In the genomic region with DNA sequence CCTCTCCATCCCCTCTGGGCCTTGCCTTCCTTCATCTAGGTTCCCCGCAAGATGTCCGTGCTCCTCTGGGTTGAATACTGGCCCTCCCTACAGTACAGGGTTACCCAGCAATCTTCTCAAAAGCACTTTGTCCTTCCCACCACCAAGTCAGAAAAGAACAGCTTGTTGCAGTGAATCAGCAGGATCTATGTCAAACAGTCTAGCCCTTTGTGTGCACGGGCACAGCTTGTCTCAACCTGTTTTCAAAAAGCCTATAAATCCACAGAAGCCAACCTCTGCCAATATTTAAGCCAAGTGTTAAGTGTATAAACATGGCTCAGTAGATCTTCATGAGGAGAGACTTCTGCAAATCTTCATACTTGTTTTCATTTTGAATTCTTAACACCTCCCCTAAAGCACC, we compare ENCODE assay signal across 17 cellular contexts. TPM values are rescaled to one million over a fixed set of nuclear protein-coding genes. Genes with fewer than 3 reads are reported as not detected.
DNase-seq lines count a peak whose midpoint lies in the region; ATAC-seq and TF ChIP-seq lines count a peak whose summit lies in the region.
"Had no signal": no experiment of that assay in that cellular context is flagged by ENCODE, and none has a peak within 500 bp of the region (broad histone marks: within the 10 kb centered on the region; RNA-seq: fewer than 3 reads in every experiment).

No MANE protein-coding gene starts in this region.

- no peak overlapping the region for H3K4ac ChIP-seq in IMR-90 (ENCODE audit: low read depth, low read length)

- peak overlapping the region; percentile 50; the same call in 1 of the 2 replicates for H4K5ac ChIP-seq in IMR-90 (ENCODE audit: low read depth, low read length)

- H3K27ac ChIP-seq in IMR-90 (ENCODE audit: insufficient read depth, low read length) (no peak overlapping the region), RWPE2 (ENCODE audit: poor library complexity, severe bottlenecking) (peak overlapping the region; percentile 59)
- H3K27ac ChIP-seq: left ventricle myocardium inferior had no signal

- no peak for TF ChIP-seq RAD21 in IMR-90 (IDR thresholded peaks at IDR 0.05; ENCODE audit: low read length)

- no peak overlapping the region for H3K23ac ChIP-seq in IMR-90 (ENCODE audit: low read depth, low read length)

- H3K4me3 ChIP-seq in IMR-90 (ENCODE audit: insufficient read depth, low read depth, low read length) (no peak overlapping the region), RWPE2 (ENCODE audit: severe bottlenecking) (no peak overlapping the region)
- H3K4me3 ChIP-seq: left ventricle myocardium inferior had no signal

- H3K56ac ChIP-seq in IMR-90 (ENCODE audit: extremely low read depth, insufficient read depth, low read length): no peak overlapping the region

- no peak overlapping the region for H3K14ac ChIP-seq in IMR-90 (replicated peaks; ENCODE audit: low read depth, low read length)

- H3K9me3 ChIP-seq in IMR-90 (ENCODE audit: control insufficient read depth, insufficient read depth, low read length): no peaks in the 10 kb centered on the region
- H3K9me3 ChIP-seq in RWPE2 (ENCODE audit: severe bottlenecking): no peaks in the 10 kb centered on the region
- H3K9me3 ChIP-seq: left ventricle myocardium inferior had no signal

- peaks cover 19% of the 10 kb centered on the region; the same call in 1 of the 2 replicates for H3K9me1 ChIP-seq in IMR-90 (ENCODE audit: insufficient read depth, low read length)

- no peak overlapping the region for H2BK20ac ChIP-seq in IMR-90 (ENCODE audit: low read depth, low read length)

- no peak overlapping the region for H2BK120ac ChIP-seq in IMR-90 (ENCODE audit: low read depth, low read length)

- no peak for TF ChIP-seq POLR2A in IMR-90 (IDR thresholded peaks at IDR 0.05; ENCODE audit: low read depth, low read length)

- H2BK15ac ChIP-seq in IMR-90 (ENCODE audit: low read depth, low read length): no peak overlapping the region

- no peak overlapping the region for H2AFZ ChIP-seq in IMR-90 (replicated peaks; ENCODE audit: low read length, poor library complexity)

- no peaks in the 10 kb centered on the region for H4K20me1 ChIP-seq in IMR-90 (ENCODE audit: insufficient read depth, low read length)

- H3K79me1 ChIP-seq in IMR-90 (ENCODE audit: low read depth in 1 of 2, low read length in 2 of 2): no peaks in the 10 kb centered on the region

- no peak overlapping the region for H2AK5ac ChIP-seq in IMR-90 (ENCODE audit: low read depth, low read length)

- H4K8ac ChIP-seq in IMR-90 (ENCODE audit: low read depth in 2 of 2, low read length in 2 of 2): no peak overlapping the region

- H2AK9ac ChIP-seq in IMR-90 (replicated peaks; ENCODE audit: low read depth, low read length, poor library complexity): no peak overlapping the region

- H3K36me3 ChIP-seq in IMR-90 (ENCODE audit: control insufficient read depth, insufficient read depth, low read length) (no peaks in the 10 kb centered on the region), RWPE2 (ENCODE audit: low read depth) (no peaks in the 10 kb centered on the region)
- H3K36me3 ChIP-seq: left ventricle myocardium inferior had no signal

- CTCF ChIA-PET in IMR-90 (lab: Yijun Ruan, JAX): interaction anchor here (0.6 to 1.2 kb wide), 2 partner anchors 11 to 333 kb away, joined by 3 read pairs; no protein-coding TSS in a partner anchor

- H3K4me2 ChIP-seq in IMR-90 (ENCODE audit: low read depth, low read length): no peak overlapping the region

- DNase-seq in DMS 273 (lab: John Stamatoyannopoulos, UW; ENCODE audit: unreplicated experiment): peak; percentile 93
- DNase-seq in IMR-90: no peak
- no peak for DNase-seq in RWPE2 (ENCODE audit: low spot score)
- no peak for DNase-seq in left colon
- no peak for DNase-seq in activated T-cell treated with anti-CD3 and anti-CD28 coated beads, Interleukin-2, amount 50 U/mL, for 48 hours
- DNase-seq in NCI-H748 (lab: John Stamatoyannopoulos, UW; ENCODE audit: unreplicated experiment): no peak
- DNase-seq: activated CD4-positive, alpha-beta T cell treated with anti-CD3 and anti-CD28 coated beads, Interleukin-2, amount 50 U/mL, for 4 hours; activated T-cell treated with anti-CD3 and anti-CD28 coated beads, Interleukin-2, amount 50 U/mL, for 72 hours; effector CD4-positive, alpha-beta T cell; left ventricle myocardium inferior; naive B cell; NCI-H1436 treated with DMSO at 0.1 percent for 48 hours; Right ventricle myocardium superior; T-helper 9 cell had no signal

- dilution Hi-C loops in IMR-90 (cut with HindIII; ENCODE audit: low sequenced_read_pairs, unreplicated experiment): no loop called here

- in situ Hi-C loops in IMR-90 (cut with MboI; ENCODE audit: low sequenced_read_pairs): no loop called here

- H3K4me1 ChIP-seq in IMR-90 (ENCODE audit: control insufficient read depth, insufficient read depth, low read length) (peaks cover 4% of the 10 kb centered on the region; the same call in 1 of the 2 replicates), RWPE2 (ENCODE audit: insufficient read depth, poor library complexity, severe bottlenecking) (peaks cover 12% of the 10 kb centered on the region)

- no peak for TF ChIP-seq CTCF in IMR-90 (conservative IDR thresholded peaks at IDR 0.05; ENCODE audit: low read depth, low read length)
- TF ChIP-seq CTCF in RWPE2 (IDR thresholded peaks at IDR 0.05; ENCODE audit: poor library complexity, severe bottlenecking): no peak

- no peak overlapping the region for H3K9ac ChIP-seq in IMR-90 (ENCODE audit: low read depth, low read length)

- H3K27me3 ChIP-seq in IMR-90 (ENCODE audit: control insufficient read depth, insufficient read depth, low read length) (no peaks in the 10 kb centered on the region), RWPE2 (ENCODE audit: insufficient read depth, poor library complexity, severe bottlenecking) (no peaks in the 10 kb centered on the region)

- no peak overlapping the region for H3K18ac ChIP-seq in IMR-90 (ENCODE audit: low read depth, low read length)

- 100% methylated on average over 2 of the region's 3 CpGs; no CpG with 5 or more reads in 1 of the 2 experiments for WGBS in IMR-90 (ENCODE audit: extremely low coverage in 2 of 2, insufficient read length in 1 of 2), 2 experiments

- intact Hi-C loops in IMR-90 (cut with micrococcal nuclease) (no loop called here), left colon (cut with DNase I, micrococcal nuclease) (no loop called here)

- POLR2A ChIA-PET in IMR-90 (lab: Charles Lee; ENCODE audit: unreplicated experiment): no interaction called here

- peak; percentile 35; the same call in 1 of the 2 replicates for ATAC-seq in IMR-90 (ENCODE audit: low read depth)
- ATAC-seq in RWPE2 (ENCODE audit: low read depth): peak; percentile 97
- ATAC-seq in left colon: peak; percentile 27
- ATAC-seq in HG03520 (IDR thresholded peaks at IDR 0.05; ENCODE audit: unreplicated experiment): no peak
- no peak for ATAC-seq in GM21576 (IDR thresholded peaks at IDR 0.05; ENCODE audit: unreplicated experiment)
- ATAC-seq: activated T-cell treated with anti-CD3 and anti-CD28 coated beads, Interleukin-2, amount 50 U/mL, for 72 hours; HCT116 had no signal

- BruUV-seq in IMR-90 (replicated peaks; lab: Mats Ljungman, UMichigan): no TSS peak

- no peak overlapping the region for H2BK5ac ChIP-seq in IMR-90 (ENCODE audit: low read depth, low read length, poor library complexity, severe bottlenecking)

- no peak overlapping the region for H4K91ac ChIP-seq in IMR-90 (ENCODE audit: insufficient read depth, low read depth, low read length)

TF ChIP-seq in IMR-90, 13 proteins besides CTCF, POLR2A, EP300 and RAD21:
- no peak for TF ChIP-seq RCOR1 (IDR thresholded peaks at IDR 0.05; ENCODE audit: insufficient replicate concordance, low read length)
- TF ChIP-seq, protein P1, sequence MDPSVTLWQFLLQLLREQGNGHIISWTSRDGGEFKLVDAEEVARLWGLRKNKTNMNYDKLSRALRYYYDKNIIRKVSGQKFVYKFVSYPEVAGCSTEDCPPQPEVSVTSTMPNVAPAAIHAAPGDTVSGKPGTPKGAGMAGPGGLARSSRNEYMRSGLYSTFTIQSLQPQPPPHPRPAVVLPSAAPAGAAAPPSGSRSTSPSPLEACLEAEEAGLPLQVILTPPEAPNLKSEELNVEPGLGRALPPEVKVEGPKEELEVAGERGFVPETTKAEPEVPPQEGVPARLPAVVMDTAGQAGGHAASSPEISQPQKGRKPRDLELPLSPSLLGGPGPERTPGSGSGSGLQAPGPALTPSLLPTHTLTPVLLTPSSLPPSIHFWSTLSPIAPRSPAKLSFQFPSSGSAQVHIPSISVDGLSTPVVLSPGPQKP (IDR thresholded peaks at IDR 0.05; ENCODE audit: borderline replicate concordance, low read depth, low read length): no peak
- no peak for TF ChIP-seq BHLHE40 (IDR thresholded peaks at IDR 0.05; ENCODE audit: low read depth, low read length)
- no peak for TF ChIP-seq FOS (IDR thresholded peaks at IDR 0.05; ENCODE audit: low read depth, low read length)
- TF ChIP-seq CEBPB (IDR thresholded peaks at IDR 0.05; ENCODE audit: low read depth, low read length): no peak
- no peak for TF ChIP-seq MXI1 (IDR thresholded peaks at IDR 0.05; ENCODE audit: borderline replicate concordance, low read depth, low read length)
- TF ChIP-seq, protein P2, sequence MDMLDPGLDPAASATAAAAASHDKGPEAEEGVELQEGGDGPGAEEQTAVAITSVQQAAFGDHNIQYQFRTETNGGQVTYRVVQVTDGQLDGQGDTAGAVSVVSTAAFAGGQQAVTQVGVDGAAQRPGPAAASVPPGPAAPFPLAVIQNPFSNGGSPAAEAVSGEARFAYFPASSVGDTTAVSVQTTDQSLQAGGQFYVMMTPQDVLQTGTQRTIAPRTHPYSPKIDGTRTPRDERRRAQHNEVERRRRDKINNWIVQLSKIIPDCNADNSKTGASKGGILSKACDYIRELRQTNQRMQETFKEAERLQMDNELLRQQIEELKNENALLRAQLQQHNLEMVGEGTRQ (IDR thresholded peaks at IDR 0.05; ENCODE audit: low read depth, low read length): no peak
- no peak for TF ChIP-seq MAZ (IDR thresholded peaks at IDR 0.05; ENCODE audit: borderline replicate concordance, low read depth, low read length)
- TF ChIP-seq SMC3 (IDR thresholded peaks at IDR 0.05; ENCODE audit: low read depth, low read length): no peak
- TF ChIP-seq MAFK (IDR thresholded peaks at IDR 0.05; ENCODE audit: low read depth, low read length): no peak
- TF ChIP-seq RFX5 (IDR thresholded peaks at IDR 0.05; ENCODE audit: low read depth, low read length): no peak
- no peak for TF ChIP-seq NFE2L2 (IDR thresholded peaks at IDR 0.05; ENCODE audit: low read depth, low read length)
- TF ChIP-seq CHD1 (IDR thresholded peaks at IDR 0.05; ENCODE audit: low read depth, low read length): no peak
TF ChIP-seq in IMR-90: peak in this region for 0.

RNA-seq across cellular contexts. Expression of a gene that starts 25.2 kb away (rescaled TPM):
- 0.18 and 0.56 TPM in 2 replicates for total RNA-seq in IMR-90 (2012; rRNA removed)
- polyA plus RNA-seq in IMR-90 (2012; rRNA removed): 1.1 TPM in 2 replicates
- 0.34 and 0.87 TPM in 2 replicates for polyA plus RNA-seq in IMR-90 (2012; cell fraction: cytosol; rRNA removed)
- 1.5 and 2.4 TPM in 2 replicates for polyA plus RNA-seq in IMR-90 (2012; cell fraction: nucleus; rRNA removed; ENCODE audit: low replicate concordance)
- 1 to 10 TPM; 2.0 to 2.2 TPM for total RNA-seq in left colon

RNA-seq across cellular contexts. Expression of a gene that starts 25.4 kb away (rescaled TPM):
- total RNA-seq in IMR-90 (2012; rRNA removed): 4.7 and 5.0 TPM in 2 replicates
- polyA plus RNA-seq in IMR-90 (2012; rRNA removed): 2.4 and 3.9 TPM in 2 replicates
- 1.0 and 1.4 TPM in 2 replicates for polyA plus RNA-seq in IMR-90 (2012; cell fraction: cytosol; rRNA removed)
- polyA plus RNA-seq in IMR-90 (2012; cell fraction: nucleus; rRNA removed; ENCODE audit: low replicate concordance): 17.7 and 19.8 TPM in 2 replicates
- 1 to 10 TPM; 7.6 to 9.2 TPM for total RNA-seq in left colon

Comparison
In these comparisons a context has a peak if more than half of its experiments do, and no peak if none do; other contexts are left out.
1. ATAC-seq: peak in IMR-90 (single experiment), RWPE2 (single experiment) and left colon (single experiment); none in HG03520 (single experiment) and GM21576 (single experiment).